Comparison of ENCODE assay signal across 15 cellular contexts in genomic region chr15:62617741-62618140, GRCh38.
"Had no signal": no experiment of that assay in that cellular context is flagged by ENCODE, and none has a peak within 500 bp of the region (broad histone marks: within the 10 kb centered on the region; RNA-seq: fewer than 3 reads in every experiment).

No MANE protein-coding gene starts in this region.

- H3K36me3 ChIP-seq: cardiac muscle cell, WERI-Rb-1 had no signal

- H3K27me3 ChIP-seq: cardiac muscle cell, dorsolateral prefrontal cortex had no signal

- H3K36me3 Mint-ChIP-seq: activated CD4-positive, alpha-beta memory T cell treated with anti-CD3 and anti-CD28 coated beads for 36 hours; activated CD8-positive, alpha-beta memory T cell treated with anti-CD3 and anti-CD28 coated beads, Interleukin-2, amount 10 ng/mL, durations not matched to agents 7 days and 5 days had no signal

- H3K9me3 Mint-ChIP-seq: activated CD4-positive, alpha-beta memory T cell treated with anti-CD3 and anti-CD28 coated beads for 36 hours; activated naive CD4-positive, alpha-beta T cell treated with anti-CD3 and anti-CD28 coated beads for 36 hours; activated naive CD8-positive, alpha-beta T cell treated with anti-CD3 and anti-CD28 coated beads, Interleukin-2, amount 50 U/mL, for 24 hours; activated T-helper 2 cell treated with anti-CD3 and anti-CD28 coated beads, Interferon-gamma antibody, Interleukin-2, Interleukin-4, amounts not matched to agents 10 μg/mL and 5 μg/mL and 100 μg/mL, durations not matched to agents 14 hours and 24 hours and 36 hours; endodermal cell had no signal

- DNase-seq: activated CD4-positive, alpha-beta memory T cell treated with anti-CD3 and anti-CD28 coated beads for 36 hours; activated CD8-positive, alpha-beta memory T cell treated with anti-CD3 and anti-CD28 coated beads, Interleukin-2, amount 10 ng/mL, durations not matched to agents 7 days and 5 days; activated naive CD4-positive, alpha-beta T cell treated with anti-CD3 and anti-CD28 coated beads for 36 hours; activated naive CD8-positive, alpha-beta T cell treated with anti-CD3 and anti-CD28 coated beads, Interleukin-2, amount 50 U/mL, for 24 hours; activated T-cell treated with anti-CD3 and anti-CD28 coated beads, Interleukin-2, amount 50 U/mL, for 1 hour; dorsolateral prefrontal cortex; endodermal cell; erythroblast; stimulated activated CD4-positive, alpha-beta T cell treated with anti-CD3 and anti-CD28 coated beads, Interleukin-4, amount 100 ng/mL, for 24 hours; stimulated activated naive CD4-positive, alpha-beta T cell; T-helper 17 cell; WERI-Rb-1 had no signal

- H3K4me1 Mint-ChIP-seq: activated CD8-positive, alpha-beta memory T cell treated with anti-CD3 and anti-CD28 coated beads, Interleukin-2, amount 10 ng/mL, durations not matched to agents 7 days and 5 days; activated naive CD8-positive, alpha-beta T cell treated with anti-CD3 and anti-CD28 coated beads, Interleukin-2, amount 50 U/mL, for 24 hours had no signal

- H3K4me3 Mint-ChIP-seq: activated CD4-positive, alpha-beta memory T cell treated with anti-CD3 and anti-CD28 coated beads for 36 hours; activated CD8-positive, alpha-beta memory T cell treated with anti-CD3 and anti-CD28 coated beads, Interleukin-2, amount 10 ng/mL, durations not matched to agents 7 days and 5 days; activated naive CD4-positive, alpha-beta T cell treated with anti-CD3 and anti-CD28 coated beads for 36 hours; activated naive CD8-positive, alpha-beta T cell treated with anti-CD3 and anti-CD28 coated beads, Interleukin-2, amount 50 U/mL, for 24 hours; endodermal cell; T-helper 17 cell had no signal

- ATAC-seq: activated CD8-positive, alpha-beta memory T cell treated with anti-CD3 and anti-CD28 coated beads, Interleukin-2, amount 10 ng/mL, durations not matched to agents 7 days and 5 days; activated naive CD8-positive, alpha-beta T cell treated with anti-CD3 and anti-CD28 coated beads, Interleukin-2, amount 50 U/mL, for 24 hours; left lobe of liver; T-helper 17 cell had no signal

- H3K27ac Mint-ChIP-seq: activated CD4-positive, alpha-beta memory T cell treated with anti-CD3 and anti-CD28 coated beads for 36 hours; activated CD8-positive, alpha-beta memory T cell treated with anti-CD3 and anti-CD28 coated beads, Interleukin-2, amount 10 ng/mL, durations not matched to agents 7 days and 5 days; activated naive CD4-positive, alpha-beta T cell treated with anti-CD3 and anti-CD28 coated beads for 36 hours; activated naive CD8-positive, alpha-beta T cell treated with anti-CD3 and anti-CD28 coated beads, Interleukin-2, amount 50 U/mL, for 24 hours; activated T-helper 2 cell treated with anti-CD3 and anti-CD28 coated beads, Interferon-gamma antibody, Interleukin-2, Interleukin-4, amounts not matched to agents 10 μg/mL and 5 μg/mL and 100 μg/mL, durations not matched to agents 14 hours and 24 hours and 36 hours; endodermal cell; T-helper 17 cell had no signal

- H3K4me3 ChIP-seq: cardiac muscle cell, dorsolateral prefrontal cortex had no signal
